In the genomic region with DNA sequence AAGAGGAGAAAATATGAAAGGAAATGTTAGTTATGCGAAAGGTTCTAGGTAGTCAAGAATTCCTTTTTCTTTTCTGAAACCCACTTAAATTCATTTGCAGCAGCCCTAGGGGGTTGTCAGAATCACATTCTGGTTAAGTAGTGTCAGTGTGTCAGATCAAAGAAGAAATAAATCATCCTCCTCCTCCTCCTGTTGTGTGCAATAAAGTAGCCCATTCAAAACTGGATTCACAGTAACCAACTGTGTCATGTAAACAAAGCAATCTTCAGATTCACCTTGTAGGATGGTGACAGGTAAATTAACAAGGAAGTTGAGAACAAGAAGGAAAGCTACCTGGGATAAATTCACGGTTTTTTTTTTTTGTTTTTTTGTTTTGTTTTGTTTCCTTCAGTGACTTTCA, we compare ENCODE assay signal across 26 cellular contexts.
"Had no signal": no experiment of that assay in that cellular context is flagged by ENCODE, and none has a peak within 500 bp of the region (broad histone marks: within the 10 kb centered on the region; RNA-seq: fewer than 3 reads in every experiment).

No MANE protein-coding gene starts in this region.

- H3K9me3 Mint-ChIP-seq: endodermal cell had no signal

- H3K4me1 ChIP-seq: foreskin keratinocyte, gastrocnemius medialis had no signal

- H3K9me3 ChIP-seq: gastrocnemius medialis had no signal

- ATAC-seq: activated CD4-positive, alpha-beta T cell treated with anti-CD3 and anti-CD28 coated beads for 36 hours; activated T-cell treated with anti-CD3 and anti-CD28 coated beads, Interleukin-2, amount 50 U/mL, for 72 hours; esophagus mucosa; foreskin keratinocyte; gastrocnemius medialis had no signal

- H3K27ac ChIP-seq: brain microvascular endothelial cell, foreskin keratinocyte, gastrocnemius medialis had no signal

- H3K36me3 ChIP-seq: brain microvascular endothelial cell, gastrocnemius medialis had no signal

- DNase-seq: activated CD4-positive, alpha-beta memory T cell treated with anti-CD3 and anti-CD28 coated beads, Interleukin-2, amount 10 ng/mL, durations not matched to agents 7 days and 5 days; activated CD4-positive, alpha-beta T cell treated with anti-CD3 and anti-CD28 coated beads for 36 hours; activated CD4-positive, alpha-beta T cell treated with anti-CD3 and anti-CD28 coated beads, Interleukin-2, amount 10 ng/mL, durations not matched to agents 24 days and 14 days; activated CD4-positive, CD25-positive, alpha-beta regulatory T cell; activated CD4-positive, CD25-positive, alpha-beta regulatory T cell treated with anti-CD3 and anti-CD28 coated beads, Interleukin-2, amount 50 U/mL, for 72 hours; activated CD8-positive, alpha-beta memory T cell treated with anti-CD3 and anti-CD28 coated beads, Interleukin-2, amount 50 U/mL, for 48 hours; activated gamma-delta T cell; activated naive CD4-positive, alpha-beta T cell; activated naive CD4-positive, alpha-beta T cell treated with anti-CD3 and anti-CD28 coated beads, Interleukin-2, amount 50 U/mL, for 16 hours; activated T-cell treated with anti-CD3 and anti-CD28 coated beads for 4 hours; activated T-cell treated with anti-CD3 and anti-CD28 coated beads, Interleukin-2, amount 50 U/mL, for 24 hours; activated T-cell treated with anti-CD3 and anti-CD28 coated beads, Interleukin-2, amount 50 U/mL, for 72 hours; amniotic stem cell; anterior cingulate cortex; brain microvascular endothelial cell; dorsolateral prefrontal cortex; effector memory CD4-positive, alpha-beta T cell; endodermal cell; foreskin keratinocyte; gastrocnemius medialis; T-helper 2 cell had no signal

- H3K27me3 ChIP-seq: brain microvascular endothelial cell, dorsolateral prefrontal cortex, foreskin keratinocyte, gastrocnemius medialis had no signal

- H3K4me1 Mint-ChIP-seq: activated CD4-positive, alpha-beta memory T cell treated with anti-CD3 and anti-CD28 coated beads, Interleukin-2, amount 10 ng/mL, durations not matched to agents 7 days and 5 days; activated CD4-positive, alpha-beta T cell treated with anti-CD3 and anti-CD28 coated beads for 36 hours; activated CD4-positive, alpha-beta T cell treated with anti-CD3 and anti-CD28 coated beads, Interleukin-2, amount 10 ng/mL, durations not matched to agents 24 days and 14 days; central memory CD8-positive, alpha-beta T cell had no signal

- H3K4me3 ChIP-seq: coronary artery, dorsolateral prefrontal cortex, gastrocnemius medialis had no signal

- H3K4me3 Mint-ChIP-seq: activated CD4-positive, alpha-beta memory T cell treated with anti-CD3 and anti-CD28 coated beads, Interleukin-2, amount 10 ng/mL, durations not matched to agents 7 days and 5 days; activated CD4-positive, alpha-beta T cell treated with anti-CD3 and anti-CD28 coated beads for 36 hours; activated CD4-positive, alpha-beta T cell treated with anti-CD3 and anti-CD28 coated beads, Interleukin-2, amount 10 ng/mL, durations not matched to agents 24 days and 14 days; activated naive CD8-positive, alpha-beta T cell; activated T-cell treated with anti-CD3 and anti-CD28 coated beads, Interleukin-2, amount 50 U/mL, for 24 hours; activated T-cell treated with anti-CD3 and anti-CD28 coated beads, Interleukin-2, amount 50 U/mL, for 72 hours; central memory CD8-positive, alpha-beta T cell; dendritic cell treated with granulocyte-macrophage colony-stimulating factor and Interleukin-4, amounts not matched to agents 40 ng/mL and 50 ng/mL, for 4 days; endodermal cell had no signal

- H3K27ac Mint-ChIP-seq: activated CD4-positive, alpha-beta memory T cell treated with anti-CD3 and anti-CD28 coated beads, Interleukin-2, amount 10 ng/mL, durations not matched to agents 7 days and 5 days; activated CD4-positive, alpha-beta T cell treated with anti-CD3 and anti-CD28 coated beads for 36 hours; activated CD4-positive, alpha-beta T cell treated with anti-CD3 and anti-CD28 coated beads, Interleukin-2, amount 10 ng/mL, durations not matched to agents 24 days and 14 days; activated naive CD8-positive, alpha-beta T cell; activated T-cell treated with anti-CD3 and anti-CD28 coated beads, Interleukin-2, amount 50 U/mL, for 24 hours; activated T-cell treated with anti-CD3 and anti-CD28 coated beads, Interleukin-2, amount 50 U/mL, for 72 hours; dendritic cell treated with granulocyte-macrophage colony-stimulating factor and Interleukin-4, amounts not matched to agents 40 ng/mL and 50 ng/mL, for 4 days; endodermal cell had no signal

- H3K27me3 Mint-ChIP-seq: activated CD4-positive, alpha-beta memory T cell treated with anti-CD3 and anti-CD28 coated beads, Interleukin-2, amount 10 ng/mL, durations not matched to agents 7 days and 5 days; activated CD4-positive, alpha-beta T cell treated with anti-CD3 and anti-CD28 coated beads for 36 hours; activated CD4-positive, alpha-beta T cell treated with anti-CD3 and anti-CD28 coated beads, Interleukin-2, amount 10 ng/mL, durations not matched to agents 24 days and 14 days; activated naive CD8-positive, alpha-beta T cell; activated T-cell treated with anti-CD3 and anti-CD28 coated beads, Interleukin-2, amount 50 U/mL, for 24 hours; dendritic cell treated with granulocyte-macrophage colony-stimulating factor and Interleukin-4, amounts not matched to agents 40 ng/mL and 50 ng/mL, for 4 days had no signal
